8 cellular contexts compared by ENCODE assay signal in the genomic region with DNA sequence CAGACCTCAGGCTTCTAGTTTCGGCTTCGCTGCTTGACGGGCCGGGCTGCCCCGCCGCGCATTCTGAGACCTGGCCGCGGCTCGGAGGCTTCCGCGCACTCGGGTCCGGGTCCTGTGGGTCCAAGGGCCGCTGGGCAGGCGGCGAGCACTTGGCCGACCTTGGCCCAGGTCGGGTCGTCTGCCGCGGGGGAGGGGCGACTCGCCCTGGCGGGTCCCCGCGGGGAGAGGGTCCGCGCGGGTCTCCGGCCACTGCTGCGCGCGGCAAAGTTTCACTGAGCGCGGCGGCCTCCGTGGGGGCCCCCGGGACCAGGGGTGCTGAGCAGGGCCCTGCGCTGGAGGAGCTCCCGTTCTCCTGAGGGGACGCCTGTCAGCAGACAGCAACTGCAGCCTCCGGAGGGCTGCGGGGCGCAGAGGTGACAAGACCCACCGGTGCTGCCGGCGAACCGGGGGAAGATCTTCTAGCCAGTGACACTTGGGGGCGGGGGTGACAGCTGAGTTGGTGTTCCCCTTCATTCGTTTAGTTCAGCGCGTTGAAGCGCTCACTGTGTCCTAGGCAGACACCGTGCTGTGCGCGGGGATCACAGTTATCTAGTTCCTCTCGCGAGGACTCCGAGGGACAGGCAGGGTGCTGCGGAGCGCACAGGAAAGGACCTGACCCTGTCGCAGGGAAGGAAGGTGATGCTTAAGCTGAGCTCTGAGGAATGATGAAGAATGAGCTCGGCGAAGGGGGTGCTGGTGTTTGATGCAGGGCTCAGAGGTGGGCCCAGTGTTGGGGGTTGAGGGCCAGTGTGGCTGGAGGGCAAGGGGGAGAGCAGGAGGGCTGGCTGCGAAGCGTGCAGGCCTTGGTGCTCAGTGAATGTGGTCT. TPM values are rescaled to one million over a fixed set of nuclear protein-coding genes. Genes with fewer than 3 reads are reported as not detected.
DNase-seq lines count a peak whose midpoint lies in the region; ATAC-seq, FAIRE-seq and TF ChIP-seq lines count a peak whose summit lies in the region.

No MANE protein-coding gene starts in this region.

- POLR2A ChIA-PET in HEK293 (lab: Yijun Ruan, JAX): interaction anchor here (0.8 to 2.9 kb wide), 7 partner anchors 8 to 573 kb away, joined by 3 to 7 read pairs (median 4); a partner anchor contains a TSS

- peak overlapping the region; percentile 91 for H3K4me2 ChIP-seq in MM.1S (ENCODE audit: low read depth, low read length)

- H3K79me2 ChIP-seq in MM.1S (ENCODE audit: low read length): peaks cover 19% of the 10 kb centered on the region

- H3K36me3 Mint-ChIP-seq in central memory CD8-positive, alpha-beta T cell (ENCODE audit: insufficient read depth): peaks cover 25% of the 10 kb centered on the region

- H3K9me2 ChIP-seq in MM.1S (replicated peaks; ENCODE audit: insufficient read depth, low read length): no peaks in the 10 kb centered on the region

- CTCF ChIA-PET in HEK293 (lab: Yijun Ruan, JAX): interaction anchor here (0.5 to 1.5 kb wide), 3 partner anchors 23 to 75 kb away, joined by 4 read pairs; no protein-coding TSS in a partner anchor

- peaks cover 33% of the 10 kb centered on the region for H3K4me1 Mint-ChIP-seq in central memory CD8-positive, alpha-beta T cell

- ATAC-seq in central memory CD8-positive, alpha-beta T cell (replicated peaks; ENCODE audit: extremely low read depth, poor library complexity, severe bottlenecking): peak; percentile 82
- peak; percentile 51 for ATAC-seq in left lung

- TF ChIP-seq CTCF in HEK293 (tag by site-specific recombination; IDR thresholded peaks at IDR 0.05): no peak
- no peak for TF ChIP-seq CTCF in MM.1S (IDR thresholded peaks at IDR 0.05; ENCODE audit: low read length)
- TF ChIP-seq CTCF in WI38 (IDR thresholded peaks at IDR 0.05; ENCODE audit: low read depth, low read length): no peak
- no peak for TF ChIP-seq CTCF in left lung (IDR thresholded peaks at IDR 0.05)

- H3F3A ChIP-seq in MM.1S (ENCODE audit: insufficient read depth, low read length): peaks cover 15% of the 10 kb centered on the region; the same call in 1 of the 2 replicates

- H3K4me3 ChIP-seq in HEK293 (ENCODE audit: low read depth, low read length) (peak overlapping the region; percentile 82), MM.1S (ENCODE audit: low read length) (peak overlapping the region; percentile 69), WI38 (ENCODE audit: low read depth, low read length) (peak overlapping the region; percentile 77), left lung (peak overlapping the region; percentile 89 to 94)

- H3K27me3 ChIP-seq in MM.1S (replicated peaks; ENCODE audit: insufficient read depth, low read length): no peaks in the 10 kb centered on the region
- no peaks in the 10 kb centered on the region for H3K27me3 ChIP-seq in left lung

- FAIRE-seq in GM12892 (lab: Jason Lieb, UNC): peak; percentile 98

- H2AFZ ChIP-seq in MM.1S (ENCODE audit: low read length): peak overlapping the region; percentile 91

- H3K4me1 ChIP-seq in HEK293 (ENCODE audit: control insufficient read depth, insufficient read depth, low read length) (peaks cover 6% of the 10 kb centered on the region; the same call in 1 of the 2 replicates), MM.1S (ENCODE audit: low read length) (peaks cover 11% of the 10 kb centered on the region), left lung (peaks cover 9 to 37% of the 10 kb centered on the region in 2 donors)

- intact Hi-C loops in left lung (cut with DNase I): no loop called here

- H3K27ac Mint-ChIP-seq in central memory CD8-positive, alpha-beta T cell (ENCODE audit: low read depth): peak overlapping the region; percentile 96

- H3K9me3 Mint-ChIP-seq in central memory CD8-positive, alpha-beta T cell: no peaks in the 10 kb centered on the region

- H3K27ac ChIP-seq in HEK293 (ENCODE audit: extremely low read depth, low read depth, low read length) (peak overlapping the region; percentile 55; the same call in 1 of the 2 replicates), MM.1S (ENCODE audit: low read length) (peak overlapping the region; percentile 78; the same call in 1 of the 2 replicates), left lung (peak overlapping the region; percentile 89 to 90)

- no peaks in the 10 kb centered on the region for H4K20me1 ChIP-seq in MM.1S (ENCODE audit: insufficient read depth, low read length)

- H3K9ac ChIP-seq in MM.1S (ENCODE audit: low read length): peak overlapping the region; percentile 82

- peak; percentile 87 for TF ChIP-seq POLR2A in GM12892 (IDR thresholded peaks at IDR 0.05; ENCODE audit: low read depth, low read length)

- peaks cover 0 to 42% of the 10 kb centered on the region in 2 experiments; a peak in 1 of 3 replicates for H3K36me3 ChIP-seq in HEK293 (ENCODE audit: control insufficient read depth in 2 of 2, insufficient read depth in 1 of 2, low read length in 2 of 2)
- no peaks in the 10 kb centered on the region for H3K36me3 ChIP-seq in MM.1S (replicated peaks; ENCODE audit: insufficient read depth, low read length)
- peaks cover 0 to 19% of the 10 kb centered on the region in 2 donors for H3K36me3 ChIP-seq in left lung

- H3K27me3 Mint-ChIP-seq in central memory CD8-positive, alpha-beta T cell: no peaks in the 10 kb centered on the region

- peak; percentile 84 for DNase-seq in GM12892 (ENCODE audit: insufficient read length)
- DNase-seq in MM.1S: peak; percentile 73
- peak; percentile 58 to 64 for DNase-seq in central memory CD8-positive, alpha-beta T cell (ENCODE audit: low spot score in 2 of 2)
- DNase-seq in left lung: peak; percentile 60 to 86
- peak; percentile 34 for DNase-seq in stimulated activated CD8-positive, alpha-beta memory T cell treated with anti-CD3 and anti-CD28 coated beads, Interleukin-12 subunit alpha, Interleukin-12 subunit beta, amount 100 ng/mL, for 24 hours (ENCODE audit: extremely low read depth)
- DNase-seq in NCI-H226: no peak

- H3K9me3 ChIP-seq in HEK293 (ENCODE audit: control insufficient read depth, insufficient read depth, low read depth, low read length): no peaks in the 10 kb centered on the region
- H3K9me3 ChIP-seq in MM.1S (replicated peaks; ENCODE audit: insufficient read depth, low read length): no peaks in the 10 kb centered on the region
- no peaks in the 10 kb centered on the region for H3K9me3 ChIP-seq in left lung

- H3K4me3 Mint-ChIP-seq in central memory CD8-positive, alpha-beta T cell: peak overlapping the region; percentile 87

TF ChIP-seq in HEK293, 187 proteins besides CTCF, POLR2A, EP300 and RAD21 (continues in another document):
- TF ChIP-seq ZNF530 (tag by site-specific recombination; IDR thresholded peaks at IDR 0.05; ENCODE audit: low read depth): no peak
- TF ChIP-seq, protein P1, sequence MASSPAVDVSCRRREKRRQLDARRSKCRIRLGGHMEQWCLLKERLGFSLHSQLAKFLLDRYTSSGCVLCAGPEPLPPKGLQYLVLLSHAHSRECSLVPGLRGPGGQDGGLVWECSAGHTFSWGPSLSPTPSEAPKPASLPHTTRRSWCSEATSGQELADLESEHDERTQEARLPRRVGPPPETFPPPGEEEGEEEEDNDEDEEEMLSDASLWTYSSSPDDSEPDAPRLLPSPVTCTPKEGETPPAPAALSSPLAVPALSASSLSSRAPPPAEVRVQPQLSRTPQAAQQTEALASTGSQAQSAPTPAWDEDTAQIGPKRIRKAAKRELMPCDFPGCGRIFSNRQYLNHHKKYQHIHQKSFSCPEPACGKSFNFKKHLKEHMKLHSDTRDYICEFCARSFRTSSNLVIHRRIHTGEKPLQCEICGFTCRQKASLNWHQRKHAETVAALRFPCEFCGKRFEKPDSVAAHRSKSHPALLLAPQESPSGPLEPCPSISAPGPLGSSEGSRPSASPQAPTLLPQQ (tag by site-specific recombination; IDR thresholded peaks at IDR 0.05): peak; percentile 88
- TF ChIP-seq ZSCAN16 (tag by site-specific recombination; IDR thresholded peaks at IDR 0.05): no peak
- no peak for TF ChIP-seq ZNF596 (tag by site-specific recombination; IDR thresholded peaks at IDR 0.05)
- TF ChIP-seq, protein P2, sequence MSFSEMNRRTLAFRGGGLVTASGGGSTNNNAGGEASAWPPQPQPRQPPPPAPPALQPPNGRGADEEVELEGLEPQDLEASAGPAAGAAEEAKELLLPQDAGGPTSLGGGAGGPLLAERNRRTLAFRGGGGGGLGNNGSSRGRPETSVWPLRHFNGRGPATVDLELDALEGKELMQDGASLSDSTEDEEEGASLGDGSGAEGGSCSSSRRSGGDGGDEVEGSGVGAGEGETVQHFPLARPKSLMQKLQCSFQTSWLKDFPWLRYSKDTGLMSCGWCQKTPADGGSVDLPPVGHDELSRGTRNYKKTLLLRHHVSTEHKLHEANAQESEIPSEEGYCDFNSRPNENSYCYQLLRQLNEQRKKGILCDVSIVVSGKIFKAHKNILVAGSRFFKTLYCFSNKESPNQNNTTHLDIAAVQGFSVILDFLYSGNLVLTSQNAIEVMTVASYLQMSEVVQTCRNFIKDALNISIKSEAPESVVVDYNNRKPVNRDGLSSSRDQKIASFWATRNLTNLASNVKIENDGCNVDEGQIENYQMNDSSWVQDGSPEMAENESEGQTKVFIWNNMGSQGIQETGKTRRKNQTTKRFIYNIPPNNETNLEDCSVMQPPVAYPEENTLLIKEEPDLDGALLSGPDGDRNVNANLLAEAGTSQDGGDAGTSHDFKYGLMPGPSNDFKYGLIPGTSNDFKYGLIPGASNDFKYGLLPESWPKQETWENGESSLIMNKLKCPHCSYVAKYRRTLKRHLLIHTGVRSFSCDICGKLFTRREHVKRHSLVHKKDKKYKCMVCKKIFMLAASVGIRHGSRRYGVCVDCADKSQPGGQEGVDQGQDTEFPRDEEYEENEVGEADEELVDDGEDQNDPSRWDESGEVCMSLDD (tag by site-specific recombination; IDR thresholded peaks at IDR 0.05): no peak
- no peak for TF ChIP-seq ZNF214 (tag by site-specific recombination; IDR thresholded peaks at IDR 0.05; ENCODE audit: borderline replicate concordance)
- no peak for TF ChIP-seq ZNF785 (tag by site-specific recombination; IDR thresholded peaks at IDR 0.05)
- no peak for TF ChIP-seq MYNN (tag by site-specific recombination; IDR thresholded peaks at IDR 0.05; ENCODE audit: borderline replicate concordance)
- TF ChIP-seq ZNF510 (tag by site-specific recombination; IDR thresholded peaks at IDR 0.05; ENCODE audit: insufficient replicate concordance): no peak
- no peak for TF ChIP-seq ZNF138 (tag by site-specific recombination; IDR thresholded peaks at IDR 0.05; ENCODE audit: borderline replicate concordance)
- TF ChIP-seq ZNF792 (tag by site-specific recombination; IDR thresholded peaks at IDR 0.05): 0 out of 2 replicates have a peak, but pooled peaks have one; percentile 35
- no peak for TF ChIP-seq YY1 (tag by site-specific recombination; IDR thresholded peaks at IDR 0.05)

RNA-seq across cellular contexts. Expression of a gene that starts 0.7 kb away (rescaled TPM):
- polyA plus RNA-seq in GM12892 (2012; ENCODE audit: missing spikeins): 35.9 TPM
- total RNA-seq in left lung: 10 to 100 TPM; 44.5 to 45.0 TPM

RNA-seq across cellular contexts. Expression of a gene that starts 20.5 kb away (rescaled TPM):
- polyA plus RNA-seq in GM12892 (2012; ENCODE audit: missing spikeins): 0.89 TPM
- 10 to 100 TPM; 86.2 to 94.7 TPM for total RNA-seq in left lung

RNA-seq across cellular contexts. Expression of a gene that starts 38.8 kb away (rescaled TPM):
- polyA plus RNA-seq in GM12892 (2012; ENCODE audit: missing spikeins): 4.7 TPM
- 1 to 10 TPM in 1 of 2 donors, under 1 TPM in 1; 0.97 to 1.2 TPM for total RNA-seq in left lung

RNA-seq across cellular contexts. Expression of a gene that starts 55.0 kb away (rescaled TPM):
- polyA plus RNA-seq in GM12892 (2012; ENCODE audit: missing spikeins): 6.6 TPM
- total RNA-seq in left lung: 10 to 100 TPM; 11.3 to 15.9 TPM
